ENCODE assay signal across 9 cellular contexts in the genomic region with DNA sequence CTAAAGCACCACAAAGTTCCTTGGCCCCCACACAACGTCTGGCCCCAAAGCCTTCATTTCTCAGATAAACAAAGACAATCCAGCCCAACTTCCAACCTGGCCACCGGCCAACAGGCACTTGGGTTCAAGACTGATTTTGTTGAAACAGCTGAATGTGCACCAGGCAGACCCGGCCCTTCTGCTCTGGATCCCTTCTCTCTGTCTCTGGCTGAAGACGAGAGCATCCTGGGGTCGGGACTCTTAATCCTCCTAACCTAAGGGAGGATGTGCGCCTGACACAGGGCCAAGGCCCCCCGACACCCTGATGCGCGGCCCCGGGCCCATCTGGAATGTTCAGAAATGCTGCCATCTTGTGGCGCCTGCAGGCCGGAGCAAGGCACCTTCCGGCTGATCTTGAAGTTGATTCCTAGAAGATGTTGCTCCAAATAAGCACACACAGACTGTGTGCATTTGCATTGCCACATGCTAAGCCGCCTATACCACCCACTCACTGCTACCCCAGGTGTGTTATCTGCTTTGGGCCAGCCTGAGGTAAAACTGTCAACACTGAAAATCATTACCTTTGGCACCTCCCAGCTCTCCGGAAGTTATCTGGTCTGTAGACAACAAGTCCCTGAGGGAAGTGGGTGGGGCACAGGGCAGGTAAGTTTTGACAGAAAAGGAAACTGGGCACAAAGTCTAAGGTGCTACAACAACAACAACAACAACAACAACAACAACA.
A peak's percentile ranks its signal among the peaks of the same experiment; 100 is the strongest.
DNase-seq lines count a peak whose midpoint lies in the region; FAIRE-seq and TF ChIP-seq lines count a peak whose summit lies in the region.
"Had no signal": no experiment of that assay in that cellular context is flagged by ENCODE, and none has a peak within 500 bp of the region (broad histone marks: within the 10 kb centered on the region; RNA-seq: fewer than 3 reads in every experiment).

No MANE protein-coding gene starts in this region.

- no peak overlapping the region for H3K9ac ChIP-seq in keratinocyte (ENCODE audit: control insufficient read depth, extremely low read depth, insufficient read depth, low read length)

- no peak overlapping the region for H3K27ac ChIP-seq in keratinocyte (ENCODE audit: control insufficient read depth, insufficient read depth, low read length)
- no peak overlapping the region for H3K27ac ChIP-seq in substantia nigra (ENCODE audit: low read depth, low read length, poor library complexity, severe bottlenecking)

- FAIRE-seq in keratinocyte (lab: Jason Lieb, UNC) = no peak

- no peak overlapping the region for H3K27ac Mint-ChIP-seq in brain
- H3K27ac Mint-ChIP-seq: dendritic cell treated with granulocyte-macrophage colony-stimulating factor and Interleukin-4, amounts not matched to agents 40 ng/mL and 50 ng/mL, for 4 days had no signal

- DNase-seq in stimulated activated CD4-positive, alpha-beta T cell treated with anti-CD3 and anti-CD28 coated beads, Interleukin-12 subunit alpha, Interleukin-12 subunit beta, amount 100 ng/mL, for 48 hours (ENCODE audit: low read depth in 2 of 3, low spot score in 1 of 3) = peak in 2 of 3 donors; percentile 1 to 16
- DNase-seq in stimulated activated CD4-positive, alpha-beta T cell treated with anti-CD3 and anti-CD28 coated beads, Interleukin-4, amount 100 ng/mL, for 24 hours = no peak
- peak; percentile 44 for DNase-seq in NAMALWA (ENCODE audit: low spot score)
- DNase-seq in keratinocyte (ENCODE audit: low read depth, low spot score) = no peak
- peak in 29 of 49 donors; percentile 3 to 31 (median 11) for DNase-seq in substantia nigra (lab: John Stamatoyannopoulos, UW)
- DNase-seq in NCI-H2029 (lab: John Stamatoyannopoulos, UW) = no peak
- no peak for DNase-seq in GM19240 (ENCODE audit: insufficient read length, low spot score)

- no peak overlapping the region for H3K4me2 ChIP-seq in keratinocyte (ENCODE audit: control insufficient read depth, extremely low read depth, insufficient read depth, low read depth, low read length)

- dilution Hi-C loops in keratinocyte (cut with MboI; ENCODE audit: extremely low pct_ligation_motif_present, low sequenced_read_pairs) = no loop called here

- H3K9me3 Mint-ChIP-seq in brain = peaks cover 0 to 8% (median 0%) of the 10 kb centered on the region in 5 experiments
- H3K9me3 Mint-ChIP-seq: dendritic cell treated with granulocyte-macrophage colony-stimulating factor and Interleukin-4, amounts not matched to agents 40 ng/mL and 50 ng/mL, for 4 days had no signal

- peaks cover 18% of the 10 kb centered on the region for H3K27me3 Mint-ChIP-seq in brain

- no peaks in the 10 kb centered on the region for H4K20me1 ChIP-seq in keratinocyte (ENCODE audit: control insufficient read depth, extremely low read depth, insufficient read depth, low read length)

- no peaks in the 10 kb centered on the region for H3K9me1 ChIP-seq in keratinocyte (ENCODE audit: control insufficient read depth, extremely low read depth, insufficient read depth, low read length)

- H3K36me3 ChIP-seq in keratinocyte (ENCODE audit: control insufficient read depth in 2 of 2, extremely low read depth in 1 of 2, insufficient read depth in 2 of 2, low read length in 2 of 2) = no peaks in the 10 kb centered on the region

- H3K36me3 Mint-ChIP-seq in brain = no peaks in the 10 kb centered on the region

- no peaks in the 10 kb centered on the region for H3K4me1 ChIP-seq in keratinocyte (ENCODE audit: control insufficient read depth, extremely low read depth, insufficient read depth, low read length)

- H3K79me2 ChIP-seq in keratinocyte (ENCODE audit: control insufficient read depth, insufficient read depth, low read length) = no peaks in the 10 kb centered on the region

- peak; percentile 70 to 90 for TF ChIP-seq CTCF in brain (conservative IDR thresholded peaks at IDR 0.05)
- TF ChIP-seq CTCF in keratinocyte (optimal IDR thresholded peaks at IDR 0.05 in 1 of 3, IDR thresholded peaks at IDR 0.05 in 1 of 3, conservative IDR thresholded peaks at IDR 0.05 in 1 of 3; ENCODE audit: extremely low read depth in 1 of 3, insufficient read depth in 2 of 3, low read length in 3 of 3) = peak; percentile 58 to 80 (median 72)

- peak overlapping the region; percentile 45 for H2AFZ ChIP-seq in keratinocyte (ENCODE audit: control insufficient read depth, low read length)

- no peaks in the 10 kb centered on the region for H3K4me1 Mint-ChIP-seq in brain

- H3K4me3 Mint-ChIP-seq in brain = peak overlapping the region in 1 of 5 experiments; percentile 42
- H3K4me3 Mint-ChIP-seq: dendritic cell treated with granulocyte-macrophage colony-stimulating factor and Interleukin-4, amounts not matched to agents 40 ng/mL and 50 ng/mL, for 4 days had no signal

- no peaks in the 10 kb centered on the region for H3K9me3 ChIP-seq in keratinocyte (ENCODE audit: control insufficient read depth, low read depth, low read length)

- H3K4me3 ChIP-seq in keratinocyte (ENCODE audit: control insufficient read depth in 2 of 3, extremely low read depth in 1 of 3, insufficient read depth in 2 of 3, low read depth in 1 of 3, low read length in 3 of 3) = no peak overlapping the region

- H3K27me3 ChIP-seq in keratinocyte (ENCODE audit: control insufficient read depth, extremely low read depth, insufficient read depth, low read length) = no peaks in the 10 kb centered on the region

Comparison
In these comparisons a context has a peak if more than half of its experiments do, and no peak if none do; other contexts are left out.
1. DNase-seq: peak in stimulated activated CD4-positive, alpha-beta T cell treated with anti-CD3 and anti-CD28 coated beads, Interleukin-12 subunit alpha, Interleukin-12 subunit beta, amount 100 ng/mL, for 48 hours (2 of 3), NAMALWA (single experiment) and substantia nigra (29 of 49); none in stimulated activated CD4-positive, alpha-beta T cell treated with anti-CD3 and anti-CD28 coated beads, Interleukin-4, amount 100 ng/mL, for 24 hours (single experiment), keratinocyte (single experiment), NCI-H2029 (single experiment) and GM19240 (single experiment).